33 cellular contexts compared by ENCODE assay signal in the genomic region with DNA sequence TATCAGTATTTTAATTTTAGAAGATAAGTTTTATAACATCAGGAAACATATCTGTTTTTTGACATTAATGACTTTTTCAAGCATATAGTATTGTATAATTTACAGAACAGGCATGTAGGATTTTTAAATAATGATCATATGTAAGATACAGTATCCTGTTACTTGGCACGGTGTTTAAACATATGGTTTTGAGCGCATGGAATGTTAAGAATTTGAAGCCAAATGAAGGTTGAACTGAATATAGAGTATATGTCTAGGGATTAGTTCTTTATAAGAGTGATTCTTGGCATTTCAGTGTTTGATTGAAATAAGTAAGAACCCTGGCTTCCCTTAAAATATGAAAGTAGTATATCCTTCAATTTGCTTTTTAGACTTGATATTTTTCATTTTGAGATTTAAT.
"Had no signal": no experiment of that assay in that cellular context is flagged by ENCODE, and none has a peak within 500 bp of the region (broad histone marks: within the 10 kb centered on the region; RNA-seq: fewer than 3 reads in every experiment).

No MANE protein-coding gene starts in this region.

- H3K4me1 ChIP-seq: heart right ventricle had no signal

- H3K27ac ChIP-seq: brain microvascular endothelial cell, coronary artery, dorsolateral prefrontal cortex, gastroesophageal sphincter, heart right ventricle had no signal

- DNase-seq: activated CD4-positive, alpha-beta memory T cell treated with anti-CD3 and anti-CD28 coated beads for 36 hours; activated CD4-positive, alpha-beta T cell treated with anti-CD3 and anti-CD28 coated beads for 36 hours; activated CD4-positive, alpha-beta T cell treated with anti-CD3 and anti-CD28 coated beads, Interleukin-2, amount 10 ng/mL, durations not matched to agents 24 days and 14 days; activated CD4-positive, CD25-positive, alpha-beta regulatory T cell; activated CD4-positive, CD25-positive, alpha-beta regulatory T cell treated with anti-CD3 and anti-CD28 coated beads, Interleukin-2, amount 50 U/mL, for 72 hours; activated CD8-positive, alpha-beta memory T cell treated with anti-CD3 and anti-CD28 coated beads, Interleukin-2, amount 10 ng/mL, durations not matched to agents 7 days and 5 days; activated CD8-positive, alpha-beta memory T cell treated with anti-CD3 and anti-CD28 coated beads, Interleukin-2, amount 50 U/mL, for 4 hours; activated CD8-positive, alpha-beta T cell treated with anti-CD3 and anti-CD28 coated beads, Interleukin-2, amount 10 ng/mL, durations not matched to agents 7 days and 5 days; activated effector memory CD4-positive, alpha-beta T cell treated with anti-CD3 and anti-CD28 coated beads, Interleukin-2, amount 50 U/mL, for 16 hours; activated naive CD4-positive, alpha-beta T cell treated with anti-CD3 and anti-CD28 coated beads for 36 hours; activated naive CD8-positive, alpha-beta T cell treated with anti-CD3 and anti-CD28 coated beads, Interleukin-2, amount 10 ng/mL, durations not matched to agents 7 days and 5 days; activated T-cell treated with anti-CD3 and anti-CD28 coated beads, Interleukin-2, amount 50 U/mL, for 1 hour; activated T-cell treated with anti-CD3 and anti-CD28 coated beads, Interleukin-2, amount 50 U/mL, for 48 hours; amniotic stem cell; anterior cingulate cortex; brain microvascular endothelial cell; dorsolateral prefrontal cortex; effector memory CD4-positive, alpha-beta T cell; endodermal cell; foreskin melanocyte; heart right ventricle; T-helper 1 cell; T-helper 17 cell; T1000 had no signal

- H3K4me3 ChIP-seq: coronary artery, dorsolateral prefrontal cortex, gastroesophageal sphincter, heart right ventricle had no signal

- H3K9me3 Mint-ChIP-seq: activated CD4-positive, alpha-beta memory T cell treated with anti-CD3 and anti-CD28 coated beads for 36 hours; activated CD4-positive, alpha-beta T cell treated with anti-CD3 and anti-CD28 coated beads, Interleukin-2, amount 10 ng/mL, durations not matched to agents 24 days and 14 days; activated naive CD4-positive, alpha-beta T cell treated with anti-CD3 and anti-CD28 coated beads for 36 hours; activated naive CD4-positive, alpha-beta T cell treated with anti-CD3 and anti-CD28 coated beads, Interleukin-2, amount 50 U/mL, for 24 hours; activated naive CD8-positive, alpha-beta T cell treated with anti-CD3 and anti-CD28 coated beads, Interleukin-2, amount 10 ng/mL, durations not matched to agents 7 days and 5 days; activated T-helper 1 cell treated with anti-CD3 and anti-CD28 coated beads, Interleukin-12 subunit alpha, Interleukin-12 subunit beta, Interleukin-2, Interleukin-4 antibody, amounts not matched to agents 30 ng/mL and 10 ng/mL and 1 ng/mL, durations not matched to agents 14 hours and 24 hours and 36 hours; activated T-helper 2 cell treated with anti-CD3 and anti-CD28 coated beads, Interferon-gamma antibody, Interleukin-2, Interleukin-4, amounts not matched to agents 10 μg/mL and 5 μg/mL and 100 μg/mL, durations not matched to agents 14 hours and 24 hours and 36 hours; central memory CD8-positive, alpha-beta T cell; dendritic cell treated with granulocyte-macrophage colony-stimulating factor and Interleukin-4, amounts not matched to agents 40 ng/mL and 50 ng/mL, for 4 days; endodermal cell; T-helper 2 cell treated with Interferon-gamma antibody and Interleukin-4, amounts not matched to agents 5 μg/mL and 100 μg/mL, for 36 hours had no signal

- H3K36me3 ChIP-seq: brain microvascular endothelial cell, gastroesophageal sphincter, heart right ventricle had no signal

- H3K9me3 ChIP-seq: heart right ventricle had no signal

- H3K36me3 Mint-ChIP-seq: activated CD4-positive, alpha-beta memory T cell treated with anti-CD3 and anti-CD28 coated beads for 36 hours; activated CD8-positive, alpha-beta memory T cell treated with anti-CD3 and anti-CD28 coated beads, Interleukin-2, amount 10 ng/mL, durations not matched to agents 7 days and 5 days; activated naive CD4-positive, alpha-beta T cell treated with anti-CD3 and anti-CD28 coated beads, Interleukin-2, amount 50 U/mL, for 24 hours; activated naive CD8-positive, alpha-beta T cell treated with anti-CD3 and anti-CD28 coated beads, Interleukin-2, amount 10 ng/mL, durations not matched to agents 7 days and 5 days had no signal

- ATAC-seq: activated CD4-positive, alpha-beta T cell treated with anti-CD3 and anti-CD28 coated beads for 36 hours; activated CD8-positive, alpha-beta memory T cell treated with anti-CD3 and anti-CD28 coated beads, Interleukin-2, amount 10 ng/mL, durations not matched to agents 7 days and 5 days; activated CD8-positive, alpha-beta T cell treated with anti-CD3 and anti-CD28 coated beads, Interleukin-2, amount 10 ng/mL, durations not matched to agents 7 days and 5 days; esophagus mucosa; gastroesophageal sphincter; heart right ventricle; T-helper 17 cell had no signal

- H3K27me3 ChIP-seq: brain microvascular endothelial cell, dorsolateral prefrontal cortex, gastroesophageal sphincter, heart right ventricle had no signal

- H3K27ac Mint-ChIP-seq: activated CD4-positive, alpha-beta memory T cell treated with anti-CD3 and anti-CD28 coated beads for 36 hours; activated CD4-positive, alpha-beta T cell treated with anti-CD3 and anti-CD28 coated beads for 36 hours; activated CD4-positive, alpha-beta T cell treated with anti-CD3 and anti-CD28 coated beads, Interleukin-2, amount 10 ng/mL, durations not matched to agents 24 days and 14 days; activated CD8-positive, alpha-beta memory T cell treated with anti-CD3 and anti-CD28 coated beads, Interleukin-2, amount 10 ng/mL, durations not matched to agents 7 days and 5 days; activated CD8-positive, alpha-beta T cell treated with anti-CD3 and anti-CD28 coated beads, Interleukin-2, amount 10 ng/mL, durations not matched to agents 7 days and 5 days; activated naive CD4-positive, alpha-beta T cell treated with anti-CD3 and anti-CD28 coated beads for 36 hours; activated naive CD4-positive, alpha-beta T cell treated with anti-CD3 and anti-CD28 coated beads, Interleukin-2, amount 50 U/mL, for 24 hours; activated naive CD8-positive, alpha-beta T cell treated with anti-CD3 and anti-CD28 coated beads, Interleukin-2, amount 10 ng/mL, durations not matched to agents 7 days and 5 days; activated T-helper 1 cell treated with anti-CD3 and anti-CD28 coated beads, Interleukin-12 subunit alpha, Interleukin-12 subunit beta, Interleukin-2, Interleukin-4 antibody, amounts not matched to agents 30 ng/mL and 10 ng/mL and 1 ng/mL, durations not matched to agents 14 hours and 24 hours and 36 hours; activated T-helper 2 cell treated with anti-CD3 and anti-CD28 coated beads, Interferon-gamma antibody, Interleukin-2, Interleukin-4, amounts not matched to agents 10 μg/mL and 5 μg/mL and 100 μg/mL, durations not matched to agents 14 hours and 24 hours and 36 hours; dendritic cell treated with granulocyte-macrophage colony-stimulating factor and Interleukin-4, amounts not matched to agents 40 ng/mL and 50 ng/mL, for 4 days; endodermal cell; T-helper 17 cell; T-helper 2 cell treated with Interferon-gamma antibody and Interleukin-4, amounts not matched to agents 5 μg/mL and 100 μg/mL, for 36 hours had no signal
